In the genomic region with DNA sequence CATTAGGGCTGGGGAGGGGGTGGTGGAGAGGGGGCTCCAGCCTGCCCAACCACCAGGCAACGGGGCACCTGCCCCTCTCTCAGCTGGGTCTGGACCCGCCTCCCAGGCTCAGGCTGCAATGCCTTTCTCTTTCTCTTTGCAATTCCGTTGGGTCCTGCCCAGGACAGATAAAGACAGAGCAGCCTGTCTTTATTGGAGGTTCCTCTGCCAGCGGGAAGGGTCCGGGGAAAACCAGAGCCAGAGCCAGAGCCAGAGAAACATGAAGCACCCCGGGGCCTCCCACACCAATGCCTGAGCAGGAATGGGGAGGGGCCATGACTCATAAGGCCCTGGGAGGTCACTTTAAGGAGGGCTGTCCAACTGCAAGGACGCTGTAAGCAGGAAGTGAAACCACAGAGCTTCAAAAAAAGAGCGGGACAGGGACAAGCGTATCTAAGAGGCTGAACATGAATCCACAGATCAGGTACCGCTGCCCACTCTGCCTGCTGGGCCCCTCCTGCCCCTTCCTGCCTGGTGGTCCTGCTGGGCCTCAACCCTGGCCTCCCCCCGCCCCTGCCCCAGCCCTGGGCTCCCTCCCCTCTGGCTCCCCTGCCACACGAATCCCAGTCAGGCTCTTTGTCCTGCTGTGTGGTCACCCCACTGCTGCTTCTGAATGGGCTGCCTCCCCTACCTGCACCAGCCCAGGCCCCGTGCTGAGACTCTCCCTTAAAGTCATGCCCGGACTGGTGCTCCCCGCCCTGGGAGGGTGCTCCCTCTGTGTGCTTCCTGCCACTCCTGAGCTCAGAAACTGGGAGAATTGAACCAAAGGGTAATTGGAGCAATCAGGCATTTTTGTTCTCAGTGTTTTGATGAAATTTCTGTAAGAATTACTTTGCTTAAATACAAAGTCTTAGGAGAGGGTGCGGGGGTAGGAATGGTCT, we compare ENCODE assay signal across 1 cellular context.
TF ChIP-seq lines count a peak whose summit lies in the region.

A gene (plus strand): TSS at position 340 of the 920 bp plus-strand sequence. CDS start 107 bp downstream, at position 447.

TF ChIP-seq in K562, 482 proteins besides CTCF, POLR2A, EP300 and RAD21 (continued from another document and continues in another):
- no peak for TF ChIP-seq ZNF140 (CRISPR knock-in tag; IDR thresholded peaks at IDR 0.05)
- TF ChIP-seq, protein P1, sequence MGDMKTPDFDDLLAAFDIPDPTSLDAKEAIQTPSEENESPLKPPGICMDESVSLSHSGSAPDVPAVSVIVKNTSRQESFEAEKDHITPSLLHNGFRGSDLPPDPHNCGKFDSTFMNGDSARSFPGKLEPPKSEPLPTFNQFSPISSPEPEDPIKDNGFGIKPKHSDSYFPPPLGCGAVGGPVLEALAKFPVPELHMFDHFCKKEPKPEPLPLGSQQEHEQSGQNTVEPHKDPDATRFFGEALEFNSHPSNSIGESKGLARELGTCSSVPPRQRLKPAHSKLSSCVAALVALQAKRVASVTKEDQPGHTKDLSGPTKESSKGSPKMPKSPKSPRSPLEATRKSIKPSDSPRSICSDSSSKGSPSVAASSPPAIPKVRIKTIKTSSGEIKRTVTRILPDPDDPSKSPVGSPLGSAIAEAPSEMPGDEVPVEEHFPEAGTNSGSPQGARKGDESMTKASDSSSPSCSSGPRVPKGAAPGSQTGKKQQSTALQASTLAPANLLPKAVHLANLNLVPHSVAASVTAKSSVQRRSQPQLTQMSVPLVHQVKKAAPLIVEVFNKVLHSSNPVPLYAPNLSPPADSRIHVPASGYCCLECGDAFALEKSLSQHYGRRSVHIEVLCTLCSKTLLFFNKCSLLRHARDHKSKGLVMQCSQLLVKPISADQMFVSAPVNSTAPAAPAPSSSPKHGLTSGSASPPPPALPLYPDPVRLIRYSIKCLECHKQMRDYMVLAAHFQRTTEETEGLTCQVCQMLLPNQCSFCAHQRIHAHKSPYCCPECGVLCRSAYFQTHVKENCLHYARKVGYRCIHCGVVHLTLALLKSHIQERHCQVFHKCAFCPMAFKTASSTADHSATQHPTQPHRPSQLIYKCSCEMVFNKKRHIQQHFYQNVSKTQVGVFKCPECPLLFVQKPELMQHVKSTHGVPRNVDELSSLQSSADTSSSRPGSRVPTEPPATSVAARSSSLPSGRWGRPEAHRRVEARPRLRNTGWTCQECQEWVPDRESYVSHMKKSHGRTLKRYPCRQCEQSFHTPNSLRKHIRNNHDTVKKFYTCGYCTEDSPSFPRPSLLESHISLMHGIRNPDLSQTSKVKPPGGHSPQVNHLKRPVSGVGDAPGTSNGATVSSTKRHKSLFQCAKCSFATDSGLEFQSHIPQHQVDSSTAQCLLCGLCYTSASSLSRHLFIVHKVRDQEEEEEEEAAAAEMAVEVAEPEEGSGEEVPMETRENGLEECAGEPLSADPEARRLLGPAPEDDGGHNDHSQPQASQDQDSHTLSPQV (IDR thresholded peaks at IDR 0.05): 0 out of 2 replicates have a peak, but pooled peaks have one; percentile 53
- no peak for TF ChIP-seq ARNT (IDR thresholded peaks at IDR 0.05)
- TF ChIP-seq HNRNPUL1 (IDR thresholded peaks at IDR 0.05; ENCODE audit: low read length): no peak
- peak; percentile 95 for TF ChIP-seq JUND (IDR thresholded peaks at IDR 0.05; ENCODE audit: borderline replicate concordance, low read depth, low read length)
- TF ChIP-seq JUND (tag; IDR thresholded peaks at IDR 0.05; ENCODE audit: borderline replicate concordance, low read depth, low read length): peak; percentile 93; the same call in 2 of the 3 replicates
- 0 out of 2 replicates have a peak, but pooled peaks have one; percentile 36 for TF ChIP-seq NR3C1 (CRISPR knock-in tag; IDR thresholded peaks at IDR 0.05)
- TF ChIP-seq POLR2AphosphoS5 (IDR thresholded peaks at IDR 0.05; ENCODE audit: control insufficient read depth, insufficient read depth, low read depth, low read length): peak; percentile 46; the same call in 1 of the 2 replicates
- TF ChIP-seq, protein P2, sequence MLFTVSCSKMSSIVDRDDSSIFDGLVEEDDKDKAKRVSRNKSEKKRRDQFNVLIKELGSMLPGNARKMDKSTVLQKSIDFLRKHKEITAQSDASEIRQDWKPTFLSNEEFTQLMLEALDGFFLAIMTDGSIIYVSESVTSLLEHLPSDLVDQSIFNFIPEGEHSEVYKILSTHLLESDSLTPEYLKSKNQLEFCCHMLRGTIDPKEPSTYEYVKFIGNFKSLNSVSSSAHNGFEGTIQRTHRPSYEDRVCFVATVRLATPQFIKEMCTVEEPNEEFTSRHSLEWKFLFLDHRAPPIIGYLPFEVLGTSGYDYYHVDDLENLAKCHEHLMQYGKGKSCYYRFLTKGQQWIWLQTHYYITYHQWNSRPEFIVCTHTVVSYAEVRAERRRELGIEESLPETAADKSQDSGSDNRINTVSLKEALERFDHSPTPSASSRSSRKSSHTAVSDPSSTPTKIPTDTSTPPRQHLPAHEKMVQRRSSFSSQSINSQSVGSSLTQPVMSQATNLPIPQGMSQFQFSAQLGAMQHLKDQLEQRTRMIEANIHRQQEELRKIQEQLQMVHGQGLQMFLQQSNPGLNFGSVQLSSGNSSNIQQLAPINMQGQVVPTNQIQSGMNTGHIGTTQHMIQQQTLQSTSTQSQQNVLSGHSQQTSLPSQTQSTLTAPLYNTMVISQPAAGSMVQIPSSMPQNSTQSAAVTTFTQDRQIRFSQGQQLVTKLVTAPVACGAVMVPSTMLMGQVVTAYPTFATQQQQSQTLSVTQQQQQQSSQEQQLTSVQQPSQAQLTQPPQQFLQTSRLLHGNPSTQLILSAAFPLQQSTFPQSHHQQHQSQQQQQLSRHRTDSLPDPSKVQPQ (CRISPR knock-in tag; IDR thresholded peaks at IDR 0.05; ENCODE audit: borderline replicate concordance): no peak
- peak; percentile 58; the same call in 1 of the 2 replicates for TF ChIP-seq NR2C1 (IDR thresholded peaks at IDR 0.05)
- TF ChIP-seq NR2C1 (tag; IDR thresholded peaks at IDR 0.05): peak; percentile 74
- TF ChIP-seq, protein P3, sequence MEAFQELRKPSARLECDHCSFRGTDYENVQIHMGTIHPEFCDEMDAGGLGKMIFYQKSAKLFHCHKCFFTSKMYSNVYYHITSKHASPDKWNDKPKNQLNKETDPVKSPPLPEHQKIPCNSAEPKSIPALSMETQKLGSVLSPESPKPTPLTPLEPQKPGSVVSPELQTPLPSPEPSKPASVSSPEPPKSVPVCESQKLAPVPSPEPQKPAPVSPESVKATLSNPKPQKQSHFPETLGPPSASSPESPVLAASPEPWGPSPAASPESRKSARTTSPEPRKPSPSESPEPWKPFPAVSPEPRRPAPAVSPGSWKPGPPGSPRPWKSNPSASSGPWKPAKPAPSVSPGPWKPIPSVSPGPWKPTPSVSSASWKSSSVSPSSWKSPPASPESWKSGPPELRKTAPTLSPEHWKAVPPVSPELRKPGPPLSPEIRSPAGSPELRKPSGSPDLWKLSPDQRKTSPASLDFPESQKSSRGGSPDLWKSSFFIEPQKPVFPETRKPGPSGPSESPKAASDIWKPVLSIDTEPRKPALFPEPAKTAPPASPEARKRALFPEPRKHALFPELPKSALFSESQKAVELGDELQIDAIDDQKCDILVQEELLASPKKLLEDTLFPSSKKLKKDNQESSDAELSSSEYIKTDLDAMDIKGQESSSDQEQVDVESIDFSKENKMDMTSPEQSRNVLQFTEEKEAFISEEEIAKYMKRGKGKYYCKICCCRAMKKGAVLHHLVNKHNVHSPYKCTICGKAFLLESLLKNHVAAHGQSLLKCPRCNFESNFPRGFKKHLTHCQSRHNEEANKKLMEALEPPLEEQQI (IDR thresholded peaks at IDR 0.05): no peak
- 0 out of 4 replicates have a peak, but pooled peaks of 1 of the 2 experiments have one; percentile 11 for TF ChIP-seq TRIM24 (IDR thresholded peaks at IDR 0.05)
- no peak for TF ChIP-seq MECOM (CRISPR knock-in tag; IDR thresholded peaks at IDR 0.05)
- peak in 1 of 2 experiments; percentile 69; a peak in 2 of 4 replicates for TF ChIP-seq RCOR1 (IDR thresholded peaks at IDR 0.05; ENCODE audit: borderline replicate concordance in 1 of 2, low read depth in 2 of 2, low read length in 2 of 2)
- TF ChIP-seq, protein P4, sequence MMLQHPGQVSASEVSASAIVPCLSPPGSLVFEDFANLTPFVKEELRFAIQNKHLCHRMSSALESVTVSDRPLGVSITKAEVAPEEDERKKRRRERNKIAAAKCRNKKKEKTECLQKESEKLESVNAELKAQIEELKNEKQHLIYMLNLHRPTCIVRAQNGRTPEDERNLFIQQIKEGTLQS (IDR thresholded peaks at IDR 0.05): peak; percentile 86
- TF ChIP-seq, protein P4 (CRISPR knock-in tag; conservative IDR thresholded peaks at IDR 0.05): no peak
- 0 out of 2 replicates have a peak, but pooled peaks have one; percentile 7 for TF ChIP-seq TCF3 (CRISPR knock-in tag; IDR thresholded peaks at IDR 0.05)
- no peak; the same call in 1 of the 2 replicates for TF ChIP-seq ZFX (CRISPR knock-in tag; IDR thresholded peaks at IDR 0.05)
- TF ChIP-seq ZNF830 (CRISPR knock-in tag; IDR thresholded peaks at IDR 0.05): no peak
- TF ChIP-seq FOS (IDR thresholded peaks at IDR 0.05; ENCODE audit: extremely low read depth, insufficient read length): peak; percentile 14
- TF ChIP-seq CC2D1A (IDR thresholded peaks at IDR 0.05): 0 out of 2 replicates have a peak, but pooled peaks have one; percentile 13
- peak; percentile 12; the same call in 1 of the 2 replicates for TF ChIP-seq SMARCA4 (IDR thresholded peaks at IDR 0.05)
- TF ChIP-seq, protein P5, sequence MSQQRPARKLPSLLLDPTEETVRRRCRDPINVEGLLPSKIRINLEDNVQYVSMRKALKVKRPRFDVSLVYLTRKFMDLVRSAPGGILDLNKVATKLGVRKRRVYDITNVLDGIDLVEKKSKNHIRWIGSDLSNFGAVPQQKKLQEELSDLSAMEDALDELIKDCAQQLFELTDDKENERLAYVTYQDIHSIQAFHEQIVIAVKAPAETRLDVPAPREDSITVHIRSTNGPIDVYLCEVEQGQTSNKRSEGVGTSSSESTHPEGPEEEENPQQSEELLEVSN (IDR thresholded peaks at IDR 0.05; ENCODE audit: borderline replicate concordance in 1 of 2, extremely low read depth in 1 of 2, insufficient read depth in 1 of 2, insufficient read length in 1 of 2, low read depth in 1 of 2, low read length in 1 of 2, poor library complexity in 1 of 2, severe bottlenecking in 1 of 2): peak; percentile 90 to 91
- TF ChIP-seq, protein P6, sequence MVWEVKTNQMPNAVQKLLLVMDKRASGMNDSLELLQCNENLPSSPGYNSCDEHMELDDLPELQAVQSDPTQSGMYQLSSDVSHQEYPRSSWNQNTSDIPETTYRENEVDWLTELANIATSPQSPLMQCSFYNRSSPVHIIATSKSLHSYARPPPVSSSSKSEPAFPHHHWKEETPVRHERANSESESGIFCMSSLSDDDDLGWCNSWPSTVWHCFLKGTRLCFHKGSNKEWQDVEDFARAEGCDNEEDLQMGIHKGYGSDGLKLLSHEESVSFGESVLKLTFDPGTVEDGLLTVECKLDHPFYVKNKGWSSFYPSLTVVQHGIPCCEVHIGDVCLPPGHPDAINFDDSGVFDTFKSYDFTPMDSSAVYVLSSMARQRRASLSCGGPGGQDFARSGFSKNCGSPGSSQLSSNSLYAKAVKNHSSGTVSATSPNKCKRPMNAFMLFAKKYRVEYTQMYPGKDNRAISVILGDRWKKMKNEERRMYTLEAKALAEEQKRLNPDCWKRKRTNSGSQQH (CRISPR knock-in tag; IDR thresholded peaks at IDR 0.05): no peak
- TF ChIP-seq CAMTA2 (CRISPR knock-in tag; conservative IDR thresholded peaks at IDR 0.05): no peak
- TF ChIP-seq, protein P7, sequence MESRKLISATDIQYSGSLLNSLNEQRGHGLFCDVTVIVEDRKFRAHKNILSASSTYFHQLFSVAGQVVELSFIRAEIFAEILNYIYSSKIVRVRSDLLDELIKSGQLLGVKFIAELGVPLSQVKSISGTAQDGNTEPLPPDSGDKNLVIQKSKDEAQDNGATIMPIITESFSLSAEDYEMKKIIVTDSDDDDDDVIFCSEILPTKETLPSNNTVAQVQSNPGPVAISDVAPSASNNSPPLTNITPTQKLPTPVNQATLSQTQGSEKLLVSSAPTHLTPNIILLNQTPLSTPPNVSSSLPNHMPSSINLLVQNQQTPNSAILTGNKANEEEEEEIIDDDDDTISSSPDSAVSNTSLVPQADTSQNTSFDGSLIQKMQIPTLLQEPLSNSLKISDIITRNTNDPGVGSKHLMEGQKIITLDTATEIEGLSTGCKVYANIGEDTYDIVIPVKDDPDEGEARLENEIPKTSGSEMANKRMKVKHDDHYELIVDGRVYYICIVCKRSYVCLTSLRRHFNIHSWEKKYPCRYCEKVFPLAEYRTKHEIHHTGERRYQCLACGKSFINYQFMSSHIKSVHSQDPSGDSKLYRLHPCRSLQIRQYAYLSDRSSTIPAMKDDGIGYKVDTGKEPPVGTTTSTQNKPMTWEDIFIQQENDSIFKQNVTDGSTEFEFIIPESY (CRISPR knock-in tag; IDR thresholded peaks at IDR 0.05): no peak
- no peak for TF ChIP-seq ZNF77 (CRISPR knock-in tag; IDR thresholded peaks at IDR 0.05)
- TF ChIP-seq POLR3G (IDR thresholded peaks at IDR 0.05; ENCODE audit: extremely low read depth, insufficient read length, insufficient replicate concordance): no peak
- TF ChIP-seq SP2 (IDR thresholded peaks at IDR 0.05; ENCODE audit: extremely low read depth, low read depth, low read length, poor library complexity, severe bottlenecking): no peak
- peak; percentile 44; the same call in 1 of the 2 replicates for TF ChIP-seq POLR2G (IDR thresholded peaks at IDR 0.05; ENCODE audit: low read depth, low read length)
- TF ChIP-seq SMARCE1 (IDR thresholded peaks at IDR 0.05): peak; percentile 41; the same call in 1 of the 2 replicates
- TF ChIP-seq NRF1 (conservative IDR thresholded peaks at IDR 0.05 in 1 of 2, IDR thresholded peaks at IDR 0.05 in 1 of 2): peak; percentile 44 to 54; a peak in 3 of 4 replicates
- no peak for TF ChIP-seq ATF1 (CRISPR knock-in tag; IDR thresholded peaks at IDR 0.05)
- TF ChIP-seq ATF1 (tag; IDR thresholded peaks at IDR 0.05): peak; percentile 47
- 0 out of 2 replicates have a peak, but pooled peaks have one; percentile 15 for TF ChIP-seq NFIC (IDR thresholded peaks at IDR 0.05)
- TF ChIP-seq, protein P8, sequence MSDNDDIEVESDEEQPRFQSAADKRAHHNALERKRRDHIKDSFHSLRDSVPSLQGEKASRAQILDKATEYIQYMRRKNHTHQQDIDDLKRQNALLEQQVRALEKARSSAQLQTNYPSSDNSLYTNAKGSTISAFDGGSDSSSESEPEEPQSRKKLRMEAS (CRISPR knock-in tag; IDR thresholded peaks at IDR 0.05): peak; percentile 35; the same call in 1 of the 2 replicates
- no peak for TF ChIP-seq CBFA2T2 (conservative IDR thresholded peaks at IDR 0.05)
- TF ChIP-seq MEF2D (tag; conservative IDR thresholded peaks at IDR 0.05; ENCODE audit: low read depth): no peak
- TF ChIP-seq TCF7L2 (IDR thresholded peaks at IDR 0.05; ENCODE audit: low read depth, low read length): no peak
- TF ChIP-seq SUPT5H (IDR thresholded peaks at IDR 0.05): peak; percentile 58
- TF ChIP-seq RFX7 (CRISPR knock-in tag; IDR thresholded peaks at IDR 0.05): no peak
- TF ChIP-seq, protein P9, sequence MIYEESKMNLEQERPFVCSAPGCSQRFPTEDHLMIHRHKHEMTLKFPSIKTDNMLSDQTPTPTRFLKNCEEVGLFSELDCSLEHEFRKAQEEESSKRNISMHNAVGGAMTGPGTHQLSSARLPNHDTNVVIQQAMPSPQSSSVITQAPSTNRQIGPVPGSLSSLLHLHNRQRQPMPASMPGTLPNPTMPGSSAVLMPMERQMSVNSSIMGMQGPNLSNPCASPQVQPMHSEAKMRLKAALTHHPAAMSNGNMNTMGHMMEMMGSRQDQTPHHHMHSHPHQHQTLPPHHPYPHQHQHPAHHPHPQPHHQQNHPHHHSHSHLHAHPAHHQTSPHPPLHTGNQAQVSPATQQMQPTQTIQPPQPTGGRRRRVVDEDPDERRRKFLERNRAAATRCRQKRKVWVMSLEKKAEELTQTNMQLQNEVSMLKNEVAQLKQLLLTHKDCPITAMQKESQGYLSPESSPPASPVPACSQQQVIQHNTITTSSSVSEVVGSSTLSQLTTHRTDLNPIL (CRISPR knock-in tag; IDR thresholded peaks at IDR 0.05): no peak
- no peak for TF ChIP-seq DMBX1 (CRISPR knock-in tag; IDR thresholded peaks at IDR 0.05; ENCODE audit: borderline replicate concordance)
